1 cellular context compared by ENCODE assay signal in the genomic region with DNA sequence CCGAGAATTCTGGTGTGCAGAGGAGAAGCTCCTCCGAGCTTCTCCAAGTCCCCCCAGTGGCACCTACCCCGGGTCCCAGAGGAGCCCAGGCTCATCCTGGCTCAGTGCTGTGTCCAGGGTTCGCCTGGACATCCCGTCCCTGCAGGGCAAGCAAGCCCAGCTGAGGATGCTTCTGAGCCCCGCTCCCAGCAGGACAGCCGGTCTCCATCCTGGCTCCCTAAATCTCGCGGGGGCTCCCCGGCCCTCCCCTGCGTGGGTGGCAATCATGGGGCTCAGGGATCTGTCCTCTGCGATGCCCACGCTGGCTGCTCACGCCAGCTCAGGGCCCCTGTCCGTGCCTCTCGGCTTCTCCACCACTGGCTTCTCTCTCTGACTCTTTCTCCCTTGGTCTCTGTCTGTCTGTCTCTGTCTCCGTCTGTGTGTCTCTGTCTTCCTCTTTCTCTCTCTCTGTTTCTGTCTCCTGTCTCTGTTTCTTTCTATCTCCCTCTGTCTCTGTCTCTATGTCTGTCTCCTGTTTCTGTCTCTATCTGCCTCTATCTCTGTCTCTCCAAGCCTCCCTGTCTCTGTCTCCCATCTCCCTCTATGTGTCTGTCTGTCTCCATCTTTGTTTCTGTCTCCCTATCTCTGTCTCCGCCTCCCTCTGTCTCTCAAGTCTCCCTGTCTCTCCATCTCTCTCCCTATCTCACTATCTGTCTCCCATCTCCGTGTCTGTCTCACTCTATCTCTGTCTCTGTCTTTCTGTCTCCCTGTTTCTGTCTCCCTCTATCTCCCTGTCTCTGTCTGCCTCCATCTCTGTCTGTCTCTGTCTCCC.
TF ChIP-seq lines count a peak whose summit lies in the region.

No MANE protein-coding gene starts in this region.

TF ChIP-seq in IMR-90, 13 proteins besides CTCF, POLR2A, EP300 and RAD21 (continued from another document):
- TF ChIP-seq NFE2L2 (IDR thresholded peaks at IDR 0.05; ENCODE audit: low read depth, low read length) (no peak), MAZ (IDR thresholded peaks at IDR 0.05; ENCODE audit: borderline replicate concordance, low read depth, low read length) (no peak), BHLHE40 (IDR thresholded peaks at IDR 0.05; ENCODE audit: low read depth, low read length) (no peak), RFX5 (IDR thresholded peaks at IDR 0.05; ENCODE audit: low read depth, low read length) (no peak), MXI1 (IDR thresholded peaks at IDR 0.05; ENCODE audit: borderline replicate concordance, low read depth, low read length) (no peak), CHD1 (IDR thresholded peaks at IDR 0.05; ENCODE audit: low read depth, low read length) (no peak), FOS (IDR thresholded peaks at IDR 0.05; ENCODE audit: low read depth, low read length) (no peak)
TF ChIP-seq in IMR-90: peak in this region for 0.
